In genomic region chr1:92842082-92843045, GRCh38 we compare ENCODE assay signal across 20 cellular contexts. TPM values are rescaled to one million over a fixed set of nuclear protein-coding genes. Genes with fewer than 3 reads are reported as not detected.
DNase-seq lines count a peak whose midpoint lies in the region; ATAC-seq and TF ChIP-seq lines count a peak whose summit lies in the region.
"Had no signal": no experiment of that assay in that cellular context is flagged by ENCODE, and none has a peak within 500 bp of the region (broad histone marks: within the 10 kb centered on the region; RNA-seq: fewer than 3 reads in every experiment).

No MANE protein-coding gene starts in this region.

- intact Hi-C loops in natural killer cell (cut with micrococcal nuclease), result no loop called here

- no peak for ATAC-seq in activated naive CD4-positive, alpha-beta T cell treated with anti-CD3 and anti-CD28 coated beads, Interleukin-2, amount 50 U/mL, for 72 hours
- ATAC-seq in SK-N-SH treated with all-trans-retinoic acid at 6 μM for 48 hours, result no peak
- no peak for ATAC-seq in natural killer cell
- ATAC-seq in HG03442 (IDR thresholded peaks at IDR 0.05; ENCODE audit: unreplicated experiment), result no peak
- ATAC-seq: CD8-positive, alpha-beta T cell; T-cell had no signal

- DNase-seq in activated naive CD4-positive, alpha-beta T cell treated with anti-CD3 and anti-CD28 coated beads, Interleukin-2, amount 10 ng/mL, durations not matched to agents 7 days and 5 days, result no peak
- DNase-seq in activated naive CD4-positive, alpha-beta T cell treated with anti-CD3 and anti-CD28 coated beads, Interleukin-2, amount 50 U/mL, for 72 hours (ENCODE audit: low spot score in 2 of 2), result no peak
- DNase-seq in natural killer cell, result no peak
- DNase-seq in stimulated activated CD8-positive, alpha-beta memory T cell treated with anti-CD3 and anti-CD28 coated beads, Interleukin-4, amount 100 ng/mL, for 48 hours, result no peak
- DNase-seq: activated CD4-positive, alpha-beta T cell treated with anti-CD3 and anti-CD28 coated beads for 4 hours; activated naive CD4-positive, alpha-beta T cell treated with anti-CD3 and anti-CD28 coated beads, Interleukin-2, amount 50 U/mL, for 16 hours; CD8-positive, alpha-beta T cell; cerebellar nuclear complex; immature natural killer cell; left ventricle myocardium inferior; NCI-H1105; NCI-H2029; NCI-H446; OCI-M1; SHP77; T-cell had no signal

- TF ChIP-seq CTCF in natural killer cell (IDR thresholded peaks at IDR 0.05), result no peak

- H3K27ac Mint-ChIP-seq in activated naive CD4-positive, alpha-beta T cell treated with anti-CD3 and anti-CD28 coated beads, Interleukin-2, amount 10 ng/mL, durations not matched to agents 7 days and 5 days, result peak overlapping the region; percentile 42
- no peak overlapping the region for H3K27ac Mint-ChIP-seq in activated naive CD4-positive, alpha-beta T cell treated with anti-CD3 and anti-CD28 coated beads, Interleukin-2, amount 50 U/mL, for 72 hours
- H3K27ac Mint-ChIP-seq in natural killer cell, result peak overlapping the region; percentile 67 to 68

- peak; percentile 25 for TF ChIP-seq POLR2A in GM19099 (IDR thresholded peaks at IDR 0.05; ENCODE audit: extremely low read depth, insufficient read length, low read depth)

- no peak overlapping the region for H3K4me3 Mint-ChIP-seq in activated naive CD4-positive, alpha-beta T cell treated with anti-CD3 and anti-CD28 coated beads, Interleukin-2, amount 10 ng/mL, durations not matched to agents 7 days and 5 days
- no peak overlapping the region for H3K4me3 Mint-ChIP-seq in natural killer cell
- H3K4me3 Mint-ChIP-seq: CD8-positive, alpha-beta T cell; immature natural killer cell; neural crest cell; T-cell had no signal

- no peaks in the 10 kb centered on the region for H3K27me3 Mint-ChIP-seq in activated naive CD4-positive, alpha-beta T cell treated with anti-CD3 and anti-CD28 coated beads, Interleukin-2, amount 10 ng/mL, durations not matched to agents 7 days and 5 days
- no peaks in the 10 kb centered on the region for H3K27me3 Mint-ChIP-seq in natural killer cell (ENCODE audit: low read depth in 2 of 2)
- H3K27me3 Mint-ChIP-seq: T-cell had no signal

- CTCF ChIA-PET in activated naive CD4-positive, alpha-beta T cell treated with anti-CD3 and anti-CD28 coated beads, Interleukin-2, amount 10 ng/mL, durations not matched to agents 7 days and 5 days (lab: Charles Lee), result interaction anchor here (0.8 to 2.1 kb wide), 4 partner anchors 10 to 236 kb away, joined by 3 to 5 read pairs (median 4); no protein-coding TSS in a partner anchor

- peaks cover 67% of the 10 kb centered on the region for H3K36me3 Mint-ChIP-seq in activated naive CD4-positive, alpha-beta T cell treated with anti-CD3 and anti-CD28 coated beads, Interleukin-2, amount 10 ng/mL, durations not matched to agents 7 days and 5 days
- peaks cover 12 to 59% of the 10 kb centered on the region in 2 donors for H3K36me3 Mint-ChIP-seq in activated naive CD4-positive, alpha-beta T cell treated with anti-CD3 and anti-CD28 coated beads, Interleukin-2, amount 50 U/mL, for 72 hours
- H3K36me3 Mint-ChIP-seq in natural killer cell, result peaks cover 30% of the 10 kb centered on the region

- peaks cover 30% of the 10 kb centered on the region for H3K4me1 Mint-ChIP-seq in activated naive CD4-positive, alpha-beta T cell treated with anti-CD3 and anti-CD28 coated beads, Interleukin-2, amount 10 ng/mL, durations not matched to agents 7 days and 5 days
- peaks cover 38% of the 10 kb centered on the region in 2 donors for H3K4me1 Mint-ChIP-seq in natural killer cell

- no peaks in the 10 kb centered on the region for H3K9me3 Mint-ChIP-seq in activated naive CD4-positive, alpha-beta T cell treated with anti-CD3 and anti-CD28 coated beads, Interleukin-2, amount 10 ng/mL, durations not matched to agents 7 days and 5 days
- no peaks in the 10 kb centered on the region for H3K9me3 Mint-ChIP-seq in activated naive CD4-positive, alpha-beta T cell treated with anti-CD3 and anti-CD28 coated beads, Interleukin-2, amount 50 U/mL, for 72 hours
- H3K9me3 Mint-ChIP-seq in natural killer cell, result no peaks in the 10 kb centered on the region
- H3K9me3 Mint-ChIP-seq: CD8-positive, alpha-beta T cell; immature natural killer cell; T-cell had no signal

TF ChIP-seq in SK-N-SH treated with all-trans-retinoic acid at 6 μM for 48 hours, 23 proteins besides CTCF, POLR2A, EP300 and RAD21:
- TF ChIP-seq CSRNP3 (CRISPR knock-in tag; IDR thresholded peaks at IDR 0.05) (peak; percentile 10; the same call in 1 of the 2 replicates), OSR1 (CRISPR knock-in tag; IDR thresholded peaks at IDR 0.05) (no peak)
TF ChIP-seq in SK-N-SH treated with all-trans-retinoic acid at 6 μM for 48 hours: peak in this region for 1.

RNA-seq across cellular contexts. Expression of gene RPL5, which starts 10.5 kb away (rescaled TPM):
- total RNA-seq in activated naive CD4-positive, alpha-beta T cell treated with anti-CD3 and anti-CD28 coated beads, Interleukin-2, amount 50 U/mL, for 72 hours, result 1,000 to 10,000 TPM; 1,289 to 1,743 TPM
- 100 to 1,000 TPM; 573 to 679 (median 647) TPM for total RNA-seq in natural killer cell

RNA-seq across cellular contexts. Expression of gene EVI5, which starts 57.5 kb away (rescaled TPM):
- total RNA-seq in activated naive CD4-positive, alpha-beta T cell treated with anti-CD3 and anti-CD28 coated beads, Interleukin-2, amount 50 U/mL, for 72 hours, result 10 to 100 TPM; 20.9 to 68.0 TPM
- 1 to 10 TPM; 3.9 to 6.0 (median 5.5) TPM for total RNA-seq in natural killer cell

Comparison
In these comparisons a context has a peak if more than half of its experiments do, and no peak if none do; other contexts are left out.
1. H3K27ac Mint-ChIP-seq: peak in activated naive CD4-positive, alpha-beta T cell treated with anti-CD3 and anti-CD28 coated beads, Interleukin-2, amount 10 ng/mL, durations not matched to agents 7 days and 5 days (single experiment) and natural killer cell (2 of 2); none in activated naive CD4-positive, alpha-beta T cell treated with anti-CD3 and anti-CD28 coated beads, Interleukin-2, amount 50 U/mL, for 72 hours (0 of 2).